Comparison of ENCODE assay signal across 8 cellular contexts in the genomic region with DNA sequence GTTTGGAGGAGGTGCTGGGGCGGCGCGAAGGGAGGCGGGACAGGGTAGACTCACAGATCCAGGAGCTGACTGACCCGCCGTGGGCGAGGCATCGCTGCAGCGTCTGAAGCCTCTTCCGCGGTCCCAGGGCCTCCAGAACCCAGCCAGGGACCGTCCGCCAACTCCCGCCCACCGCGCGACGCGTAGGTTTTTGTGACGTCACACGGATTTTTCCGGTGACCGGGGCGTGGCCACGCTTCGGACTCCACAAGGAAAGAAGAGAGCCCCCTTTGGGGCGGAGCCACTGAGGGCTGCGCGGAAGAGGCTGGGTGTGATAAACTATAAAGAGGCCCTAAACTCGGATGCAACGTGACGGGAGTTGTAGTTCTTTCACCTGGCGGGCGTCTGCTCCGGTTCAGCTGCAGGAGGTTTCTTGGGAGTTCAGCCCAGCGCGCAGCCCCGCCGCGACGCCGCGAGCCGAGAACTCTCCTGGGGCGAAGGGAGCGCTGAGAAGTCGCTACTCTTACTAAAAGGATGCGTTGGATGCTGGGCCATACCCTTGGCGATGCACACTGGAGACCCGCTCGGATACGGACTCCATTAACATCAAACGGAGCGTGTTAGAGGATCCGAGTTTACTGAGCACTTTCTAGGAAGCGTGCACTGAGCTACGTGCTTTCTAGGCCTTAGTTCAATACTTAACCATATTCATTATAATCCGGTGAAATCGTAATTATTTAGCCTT. TPM values are rescaled to one million over a fixed set of nuclear protein-coding genes. Genes with fewer than 3 reads are reported as not detected.
DNase-seq lines count a peak whose midpoint lies in the region; ATAC-seq and TF ChIP-seq lines count a peak whose summit lies in the region.

A gene (minus strand): TSS at position 105 of the 724 bp plus-strand sequence. CDS start 13 bp downstream, at position 92.

- H3K9me3 ChIP-seq in adrenal gland (replicated peaks in 1 of 3) = peaks cover 0 to 6% (median 0%) of the 10 kb centered on the region in 3 donors
- peaks cover 0 to 39% (median 4%) of the 10 kb centered on the region in 12 donors for H3K9me3 ChIP-seq in heart left ventricle
- peaks cover 2% of the 10 kb centered on the region for H3K9me3 ChIP-seq in trophoblast cell (ENCODE audit: insufficient read depth, low read depth, low read length)
- H3K9me3 ChIP-seq in transverse colon = no peaks in the 10 kb centered on the region

- DNase-seq in NCI-H1436 (lab: John Stamatoyannopoulos, UW) (peak; percentile 99), SW480 (ENCODE audit: low spot score) (peak; percentile 99), adrenal gland (peak; percentile 98 to 100 (median 99)), heart left ventricle (peak; percentile 98 to 100 (median 99)), trophoblast cell (peak; percentile 100), transverse colon (peak; percentile 100)

- H3K14ac ChIP-seq in trophoblast cell (ENCODE audit: low read length) = peak within 1 kb of the TSS; percentile 91

- H2BK5ac ChIP-seq in trophoblast cell (ENCODE audit: low read depth, low read length, poor library complexity) = peak within 1 kb of the TSS; percentile 78

- peaks cover 0 to 53% of the 10 kb centered on the region in 2 donors for H3K4me1 ChIP-seq in adrenal gland (replicated peaks in 1 of 2)
- peaks cover 0 to 83% (median 41%) of the 10 kb centered on the region in 12 donors for H3K4me1 ChIP-seq in heart left ventricle
- peaks cover 13 to 18% of the 10 kb centered on the region in 2 experiments for H3K4me1 ChIP-seq in trophoblast cell (ENCODE audit: control insufficient read depth in 1 of 2, insufficient read depth in 2 of 2, low read length in 2 of 2)
- H3K4me1 ChIP-seq in transverse colon = peaks cover 9 to 33% (median 14%) of the 10 kb centered on the region in 4 donors

- H4K8ac ChIP-seq in trophoblast cell (ENCODE audit: low read depth, low read length) = peak within 1 kb of the TSS; percentile 97

- no peak for TF ChIP-seq EP300 in transverse colon (IDR thresholded peaks at IDR 0.05; ENCODE audit: low read depth)

- no peak for TF ChIP-seq CTCF in GM12875 (IDR thresholded peaks at IDR 0.05; ENCODE audit: borderline replicate concordance, insufficient read depth, low read depth, low read length)
- peak in 3 of 6 experiments; percentile 20 to 28 (median 23) for TF ChIP-seq CTCF in adrenal gland (IDR thresholded peaks at IDR 0.05)
- peak in 3 of 12 donors; percentile 14 to 35 (median 18) for TF ChIP-seq CTCF in heart left ventricle (IDR thresholded peaks at IDR 0.05)
- TF ChIP-seq CTCF in transverse colon (IDR thresholded peaks at IDR 0.05) = peak in 3 of 5 experiments; percentile 10 to 56 (median 49)

- ATAC-seq in HG02763 (IDR thresholded peaks at IDR 0.05; ENCODE audit: unreplicated experiment) = peak; percentile 94
- peak; percentile 96 to 98 (median 98) for ATAC-seq in heart left ventricle

- peak within 1 kb of the TSS; percentile 86 for H3K23ac ChIP-seq in trophoblast cell (ENCODE audit: low read length)

- peak within 1 kb of the TSS; percentile 84 for H2BK12ac ChIP-seq in trophoblast cell (ENCODE audit: low read length)

- TF ChIP-seq POLR2A in adrenal gland (IDR thresholded peaks at IDR 0.05) = peak; percentile 62 to 94
- peak in 1 of 2 donors; percentile 84 for TF ChIP-seq POLR2A in heart left ventricle (IDR thresholded peaks at IDR 0.05)
- peak; percentile 81 for TF ChIP-seq POLR2A in transverse colon (IDR thresholded peaks at IDR 0.05)

- H3K18ac ChIP-seq in trophoblast cell (ENCODE audit: low read length) = peak within 1 kb of the TSS; percentile 78

- WGBS in adrenal gland, 4 donors = 2 to 18% (median 5%) methylated on average over 5 to 59 of the region's 59 CpGs
- WGBS in heart left ventricle, 4 donors = 1 to 3% (median 2%) methylated on average over 54 to 59 of the region's 59 CpGs
- no CpG with 5 or more reads among the region's 59 CpGs for WGBS in trophoblast cell (ENCODE audit: extremely low coverage, insufficient coverage, insufficient read length)
- WGBS in transverse colon (ENCODE audit: low coverage in 1 of 2), 2 donors = 1 to 20% methylated on average over 1 to 49 of the region's 59 CpGs

- peak within 1 kb of the TSS; percentile 84 for H4K91ac ChIP-seq in trophoblast cell (ENCODE audit: low read depth, low read length)

- H3K27me3 ChIP-seq in adrenal gland (no peaks in the 10 kb centered on the region), heart left ventricle (no peaks in the 10 kb centered on the region), trophoblast cell (ENCODE audit: insufficient read depth, low read length) (no peaks in the 10 kb centered on the region), transverse colon (no peaks in the 10 kb centered on the region)

- H2BK120ac ChIP-seq in trophoblast cell (ENCODE audit: insufficient read depth, low read length, poor library complexity) = peak within 1 kb of the TSS; percentile 82

- peaks cover 20% of the 10 kb centered on the region for H3K79me1 ChIP-seq in trophoblast cell (ENCODE audit: low read length)

- H2AK5ac ChIP-seq in trophoblast cell (ENCODE audit: low read length) = peak within 1 kb of the TSS; percentile 35

- H3K9ac ChIP-seq in trophoblast cell (ENCODE audit: low read length) = peak within 1 kb of the TSS; percentile 94

- intact Hi-C loops in adrenal gland (cut with DNase I) = no loop called here
- intact Hi-C loops in heart left ventricle (cut with DNase I) = loop anchor here in 8 of 10 donors (1.0 to 10.0 kb wide), 7 partner anchors 72 to 230 kb away; a partner anchor contains a TSS
- intact Hi-C loops in transverse colon (cut with DNase I; ENCODE audit: low total_unique reads) = loop anchor here (10.0 kb wide), 1 partner anchor 74 kb away; a partner anchor contains a TSS

- H3K27ac ChIP-seq in adrenal gland = peak within 1 kb of the TSS; percentile 83 to 97 (median 93)
- peak within 1 kb of the TSS; percentile 92 to 98 (median 95) for H3K27ac ChIP-seq in heart left ventricle
- H3K27ac ChIP-seq in trophoblast cell (ENCODE audit: low read depth, low read length) = peak within 1 kb of the TSS; percentile 96
- peak within 1 kb of the TSS; percentile 96 to 98 (median 97) for H3K27ac ChIP-seq in transverse colon

- peak within 1 kb of the TSS; percentile 100 for H4K12ac ChIP-seq in trophoblast cell (ENCODE audit: low read depth, low read length)

- H3K36me3 ChIP-seq in adrenal gland (replicated peaks in 1 of 2) (no peaks in the 10 kb centered on the region), heart left ventricle (no peaks in the 10 kb centered on the region), trophoblast cell (ENCODE audit: control insufficient read depth in 1 of 2, insufficient read depth in 2 of 2, low read length in 2 of 2) (peaks cover 0 to 2% of the 10 kb centered on the region in 2 experiments), transverse colon (no peaks in the 10 kb centered on the region)

- peak within 1 kb of the TSS; percentile 100 for H3K4me2 ChIP-seq in trophoblast cell (ENCODE audit: low read length)

- peak within 1 kb of the TSS; percentile 78 for H2AFZ ChIP-seq in trophoblast cell (ENCODE audit: insufficient read depth, low read length, poor library complexity)

- in situ Hi-C loops in transverse colon (cut with MboI; ENCODE audit: low pct_ligation_motif_present in 1 of 4, low pct_unique_long_range_greater_than_20kb in 1 of 4, low sequenced_read_pairs in 3 of 4) = no loop called here

- peaks cover 7% of the 10 kb centered on the region for H3K79me2 ChIP-seq in trophoblast cell (ENCODE audit: control insufficient read depth, insufficient read depth, low read length, poor library complexity)

- H3K4me3 ChIP-seq in GM12875 (ENCODE audit: low read depth, low read length) (peak within 1 kb of the TSS; percentile 73), adrenal gland (peak within 1 kb of the TSS; percentile 4 to 77 (median 62)), heart left ventricle (peak within 1 kb of the TSS; percentile 46 to 85 (median 63)), trophoblast cell (ENCODE audit: low read depth, low read length) (peak within 1 kb of the TSS; percentile 82), transverse colon (peak within 1 kb of the TSS; percentile 63 to 79 (median 70))

- H3K4ac ChIP-seq in trophoblast cell (ENCODE audit: low read depth, low read length) = peak within 1 kb of the TSS; percentile 87

RNA-seq across cellular contexts. Expression of the gene that starts here (rescaled TPM):
- total RNA-seq in adrenal gland (10 to 100 TPM in 6 of 8 donors, 1 to 10 TPM in 2; 9.3 to 36.7 (median 13.9) TPM), heart left ventricle (10 to 100 TPM in 8 of 9 donors, 1 to 10 TPM in 1; 8.5 to 22.5 (median 16.4) TPM), transverse colon (10 to 100 TPM in 1 of 4 donors, 1 to 10 TPM in 2, not detected in 1; 5.7 to 10.5 (median 8.7) TPM)
- polyA plus RNA-seq in adrenal gland (10 to 100 TPM in 1 of 3 donors, 1 to 10 TPM in 2; 7.2 to 13.9 (median 8.9) TPM), heart left ventricle (10 to 100 TPM; 11.0 to 12.8 TPM)
- polyA plus RNA-seq in trophoblast cell (2013) = 5.4 and 6.1 TPM in 2 replicates

Comparison
In these comparisons a context has a peak if more than half of its experiments do, and no peak if none do; other contexts are left out.
1. Peak in every context shown above with its lines: DNase-seq, ATAC-seq, H3K4me3 ChIP-seq and H3K27ac ChIP-seq.
2. intact Hi-C loops: an anchor here in heart left ventricle (1.0 to 10.0 kb wide) and transverse colon (10.0 kb wide); none called in adrenal gland.